32 cellular contexts compared by ENCODE assay signal in genomic region chr2:21779786-21780185, GRCh38.
"Had no signal": no experiment of that assay in that cellular context is flagged by ENCODE, and none has a peak within 500 bp of the region (broad histone marks: within the 10 kb centered on the region; RNA-seq: fewer than 3 reads in every experiment).

No MANE protein-coding gene starts in this region.

- H3K4me3 ChIP-seq: esophagus muscularis mucosa had no signal

- H3K9me3 ChIP-seq: esophagus muscularis mucosa had no signal

- H3K4me1 ChIP-seq: esophagus muscularis mucosa had no signal

- H3K27me3 ChIP-seq: brain microvascular endothelial cell, esophagus muscularis mucosa had no signal

- DNase-seq: activated CD4-positive, alpha-beta memory T cell treated with anti-CD3 and anti-CD28 coated beads for 36 hours; activated CD4-positive, alpha-beta T cell treated with anti-CD3 and anti-CD28 coated beads for 36 hours; activated CD4-positive, alpha-beta T cell treated with anti-CD3 and anti-CD28 coated beads, Interleukin-2, amount 10 ng/mL, durations not matched to agents 24 days and 14 days; activated CD4-positive, CD25-positive, alpha-beta regulatory T cell; activated CD4-positive, CD25-positive, alpha-beta regulatory T cell treated with anti-CD3 and anti-CD28 coated beads, Interleukin-2, amount 50 U/mL, for 72 hours; activated CD8-positive, alpha-beta memory T cell treated with anti-CD3 and anti-CD28 coated beads, Interleukin-2, amount 10 ng/mL, durations not matched to agents 7 days and 5 days; activated CD8-positive, alpha-beta memory T cell treated with anti-CD3 and anti-CD28 coated beads, Interleukin-2, amount 50 U/mL, for 4 hours; activated CD8-positive, alpha-beta T cell treated with anti-CD3 and anti-CD28 coated beads, Interleukin-2, amount 10 ng/mL, durations not matched to agents 7 days and 5 days; activated effector memory CD4-positive, alpha-beta T cell treated with anti-CD3 and anti-CD28 coated beads, Interleukin-2, amount 50 U/mL, for 16 hours; activated naive CD4-positive, alpha-beta T cell treated with anti-CD3 and anti-CD28 coated beads for 36 hours; activated naive CD8-positive, alpha-beta T cell treated with anti-CD3 and anti-CD28 coated beads, Interleukin-2, amount 10 ng/mL, durations not matched to agents 7 days and 5 days; activated T-cell treated with anti-CD3 and anti-CD28 coated beads, Interleukin-2, amount 50 U/mL, for 1 hour; activated T-cell treated with anti-CD3 and anti-CD28 coated beads, Interleukin-2, amount 50 U/mL, for 48 hours; amniotic stem cell; anterior cingulate cortex; brain microvascular endothelial cell; cortex of kidney; dermis blood vessel endothelial cell; effector CD4-positive, alpha-beta T cell; effector memory CD8-positive, alpha-beta T cell; erythroblast; foreskin melanocyte; head of caudate nucleus; T-helper 2 cell had no signal

- H3K36me3 Mint-ChIP-seq: activated CD4-positive, alpha-beta memory T cell treated with anti-CD3 and anti-CD28 coated beads for 36 hours; activated CD8-positive, alpha-beta memory T cell treated with anti-CD3 and anti-CD28 coated beads, Interleukin-2, amount 10 ng/mL, durations not matched to agents 7 days and 5 days; activated naive CD4-positive, alpha-beta T cell treated with anti-CD3 and anti-CD28 coated beads, Interleukin-2, amount 50 U/mL, for 24 hours; activated naive CD8-positive, alpha-beta T cell treated with anti-CD3 and anti-CD28 coated beads, Interleukin-2, amount 10 ng/mL, durations not matched to agents 7 days and 5 days had no signal

- H3K4me3 Mint-ChIP-seq: activated CD4-positive, alpha-beta memory T cell treated with anti-CD3 and anti-CD28 coated beads for 36 hours; activated CD4-positive, alpha-beta T cell treated with anti-CD3 and anti-CD28 coated beads for 36 hours; activated CD4-positive, alpha-beta T cell treated with anti-CD3 and anti-CD28 coated beads, Interleukin-2, amount 10 ng/mL, durations not matched to agents 24 days and 14 days; activated CD8-positive, alpha-beta memory T cell treated with anti-CD3 and anti-CD28 coated beads, Interleukin-2, amount 10 ng/mL, durations not matched to agents 7 days and 5 days; activated CD8-positive, alpha-beta T cell treated with anti-CD3 and anti-CD28 coated beads, Interleukin-2, amount 10 ng/mL, durations not matched to agents 7 days and 5 days; activated naive CD4-positive, alpha-beta T cell treated with anti-CD3 and anti-CD28 coated beads for 36 hours; activated naive CD4-positive, alpha-beta T cell treated with anti-CD3 and anti-CD28 coated beads, Interleukin-2, amount 50 U/mL, for 24 hours; activated naive CD8-positive, alpha-beta T cell treated with anti-CD3 and anti-CD28 coated beads, Interleukin-2, amount 10 ng/mL, durations not matched to agents 7 days and 5 days; activated T-helper 1 cell treated with anti-CD3 and anti-CD28 coated beads, Interleukin-12 subunit alpha, Interleukin-12 subunit beta, Interleukin-2, Interleukin-4 antibody, amounts not matched to agents 30 ng/mL and 10 ng/mL and 1 ng/mL, durations not matched to agents 14 hours and 24 hours and 36 hours; central memory CD8-positive, alpha-beta T cell; effector memory CD8-positive, alpha-beta T cell had no signal

- H3K9me3 Mint-ChIP-seq: activated naive CD4-positive, alpha-beta T cell treated with anti-CD3 and anti-CD28 coated beads, Interleukin-2, amount 50 U/mL, for 24 hours; activated naive CD8-positive, alpha-beta T cell treated with anti-CD3 and anti-CD28 coated beads, Interleukin-2, amount 10 ng/mL, durations not matched to agents 7 days and 5 days; activated T-helper 1 cell treated with anti-CD3 and anti-CD28 coated beads, Interleukin-12 subunit alpha, Interleukin-12 subunit beta, Interleukin-2, Interleukin-4 antibody, amounts not matched to agents 30 ng/mL and 10 ng/mL and 1 ng/mL, durations not matched to agents 14 hours and 24 hours and 36 hours had no signal

- ATAC-seq: activated CD4-positive, alpha-beta T cell treated with anti-CD3 and anti-CD28 coated beads for 36 hours; activated CD8-positive, alpha-beta memory T cell treated with anti-CD3 and anti-CD28 coated beads, Interleukin-2, amount 10 ng/mL, durations not matched to agents 7 days and 5 days; activated CD8-positive, alpha-beta T cell treated with anti-CD3 and anti-CD28 coated beads, Interleukin-2, amount 10 ng/mL, durations not matched to agents 7 days and 5 days; effector memory CD8-positive, alpha-beta T cell had no signal

- H3K4me1 Mint-ChIP-seq: activated CD4-positive, alpha-beta T cell treated with anti-CD3 and anti-CD28 coated beads for 36 hours; activated CD4-positive, alpha-beta T cell treated with anti-CD3 and anti-CD28 coated beads, Interleukin-2, amount 10 ng/mL, durations not matched to agents 24 days and 14 days; activated CD8-positive, alpha-beta memory T cell treated with anti-CD3 and anti-CD28 coated beads, Interleukin-2, amount 10 ng/mL, durations not matched to agents 7 days and 5 days; activated naive CD4-positive, alpha-beta T cell treated with anti-CD3 and anti-CD28 coated beads, Interleukin-2, amount 50 U/mL, for 24 hours; activated naive CD8-positive, alpha-beta T cell treated with anti-CD3 and anti-CD28 coated beads, Interleukin-2, amount 10 ng/mL, durations not matched to agents 7 days and 5 days; central memory CD8-positive, alpha-beta T cell had no signal

- H3K36me3 ChIP-seq: brain microvascular endothelial cell, esophagus muscularis mucosa had no signal

- FAIRE-seq: astrocyte, bronchial epithelial cell, colon had no signal

- H3K27me3 Mint-ChIP-seq: activated CD4-positive, alpha-beta memory T cell treated with anti-CD3 and anti-CD28 coated beads for 36 hours; activated CD4-positive, alpha-beta T cell treated with anti-CD3 and anti-CD28 coated beads for 36 hours; activated CD4-positive, alpha-beta T cell treated with anti-CD3 and anti-CD28 coated beads, Interleukin-2, amount 10 ng/mL, durations not matched to agents 24 days and 14 days; activated CD8-positive, alpha-beta memory T cell treated with anti-CD3 and anti-CD28 coated beads, Interleukin-2, amount 10 ng/mL, durations not matched to agents 7 days and 5 days; activated naive CD4-positive, alpha-beta T cell treated with anti-CD3 and anti-CD28 coated beads, Interleukin-2, amount 50 U/mL, for 24 hours; activated naive CD8-positive, alpha-beta T cell treated with anti-CD3 and anti-CD28 coated beads, Interleukin-2, amount 10 ng/mL, durations not matched to agents 7 days and 5 days; central memory CD8-positive, alpha-beta T cell; effector memory CD8-positive, alpha-beta T cell had no signal

- H3K27ac ChIP-seq: brain microvascular endothelial cell, esophagus muscularis mucosa had no signal

- H3K27ac Mint-ChIP-seq: activated CD4-positive, alpha-beta memory T cell treated with anti-CD3 and anti-CD28 coated beads for 36 hours; activated CD4-positive, alpha-beta T cell treated with anti-CD3 and anti-CD28 coated beads for 36 hours; activated CD4-positive, alpha-beta T cell treated with anti-CD3 and anti-CD28 coated beads, Interleukin-2, amount 10 ng/mL, durations not matched to agents 24 days and 14 days; activated CD8-positive, alpha-beta memory T cell treated with anti-CD3 and anti-CD28 coated beads, Interleukin-2, amount 10 ng/mL, durations not matched to agents 7 days and 5 days; activated CD8-positive, alpha-beta T cell treated with anti-CD3 and anti-CD28 coated beads, Interleukin-2, amount 10 ng/mL, durations not matched to agents 7 days and 5 days; activated naive CD4-positive, alpha-beta T cell treated with anti-CD3 and anti-CD28 coated beads for 36 hours; activated naive CD4-positive, alpha-beta T cell treated with anti-CD3 and anti-CD28 coated beads, Interleukin-2, amount 50 U/mL, for 24 hours; activated naive CD8-positive, alpha-beta T cell treated with anti-CD3 and anti-CD28 coated beads, Interleukin-2, amount 10 ng/mL, durations not matched to agents 7 days and 5 days; activated T-helper 1 cell treated with anti-CD3 and anti-CD28 coated beads, Interleukin-12 subunit alpha, Interleukin-12 subunit beta, Interleukin-2, Interleukin-4 antibody, amounts not matched to agents 30 ng/mL and 10 ng/mL and 1 ng/mL, durations not matched to agents 14 hours and 24 hours and 36 hours; activated T-helper 2 cell treated with anti-CD3 and anti-CD28 coated beads, Interferon-gamma antibody, Interleukin-2, Interleukin-4, amounts not matched to agents 10 μg/mL and 5 μg/mL and 100 μg/mL, durations not matched to agents 14 hours and 24 hours and 36 hours; effector memory CD8-positive, alpha-beta T cell had no signal
